29 cellular contexts compared by ENCODE assay signal in the genomic region with DNA sequence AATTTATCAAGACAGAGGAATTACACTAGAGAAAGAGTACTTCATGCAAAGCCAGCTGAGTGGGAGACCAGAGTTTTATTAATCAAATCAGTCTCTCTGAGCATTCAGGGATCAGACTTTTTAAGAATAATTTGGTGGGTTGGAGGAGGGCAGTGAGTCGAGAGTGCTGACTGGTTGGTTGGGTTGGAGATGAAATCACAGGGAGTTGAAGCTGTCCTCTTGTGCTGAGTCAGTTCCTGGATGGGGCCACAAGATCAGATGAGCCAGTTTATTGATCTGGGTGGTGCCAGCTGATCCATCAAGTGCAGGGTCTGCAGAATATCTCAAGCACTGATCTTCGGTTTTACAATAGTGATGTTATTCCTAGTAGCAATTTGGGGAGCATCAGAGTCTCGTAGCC.
"Had no signal": no experiment of that assay in that cellular context is flagged by ENCODE, and none has a peak within 500 bp of the region (broad histone marks: within the 10 kb centered on the region; RNA-seq: fewer than 3 reads in every experiment).

No MANE protein-coding gene starts in this region.

- H3K4me3 ChIP-seq: pancreas, psoas muscle, right lobe of liver, sigmoid colon, suprapubic skin, testis, tibial artery, transverse colon, upper lobe of right lung, uterus had no signal

- H3K4me1 ChIP-seq: pancreas, psoas muscle, right lobe of liver, sigmoid colon, suprapubic skin, testis, tibial artery, transverse colon, upper lobe of right lung, uterus had no signal

- H3K9me3 ChIP-seq: neutrophil, pancreas, psoas muscle, right lobe of liver, sigmoid colon, suprapubic skin, testis, tibial artery, transverse colon, upper lobe of right lung, uterus had no signal

- H3K36me3 ChIP-seq: neutrophil, pancreas, right lobe of liver, sigmoid colon, suprapubic skin, tibial artery, transverse colon, upper lobe of right lung, uterus had no signal

- H3K36me3 Mint-ChIP-seq: naive thymus-derived CD8-positive, alpha-beta T cell; natural killer cell treated with Interleukin-12 subunit alpha and Interleukin-12 subunit beta and Interleukin-15 and Interleukin-18, amount 100 ng/mL, for 72 hours; stimulated activated memory B cell treated with anti-CD40 and anti-IgM and Interleukin-4, amounts not matched to agents 10 μg/mL and 1 μg/mL and 100 μg/mL, for 72 hours; type B pancreatic cell had no signal

- H3K9me3 Mint-ChIP-seq: naive thymus-derived CD8-positive, alpha-beta T cell; natural killer cell treated with Interleukin-12 subunit alpha and Interleukin-12 subunit beta and Interleukin-15 and Interleukin-18, amount 100 ng/mL, for 72 hours; stimulated activated memory B cell treated with anti-CD40 and anti-IgM and Interleukin-4, amounts not matched to agents 10 μg/mL and 1 μg/mL and 100 μg/mL, for 72 hours; stimulated activated naive CD8-positive, alpha-beta T cell treated with anti-CD3 and anti-CD28 coated beads, Interleukin-15, amount 100 ng/mL, for 72 hours had no signal

- H3K27me3 ChIP-seq: neutrophil, pancreas, right lobe of liver, sigmoid colon, suprapubic skin, testis, tibial artery, transverse colon, upper lobe of right lung, uterus had no signal

- H3K27ac ChIP-seq: neutrophil, pancreas, psoas muscle, right lobe of liver, sigmoid colon, suprapubic skin, testis, tibial artery, transverse colon, upper lobe of right lung, uterus had no signal

- DNase-seq: naive thymus-derived CD8-positive, alpha-beta T cell; nephron progenitor cell; nucleus accumbens; pancreas; psoas muscle; right cardiac atrium; right lobe of liver; sigmoid colon; small intestine; stimulated activated CD4-positive, alpha-beta T cell treated with anti-CD3 and anti-CD28 coated beads, Interleukin-15, amount 100 ng/mL, for 24 hours; stimulated activated CD4-positive, alpha-beta T cell treated with anti-CD3 and anti-CD28 coated beads, Interleukin-2, amount 100 ng/mL, for 24 hours; stimulated activated CD4-positive, alpha-beta T cell treated with anti-CD3 and anti-CD28 coated beads, Interleukin-2, amount 100 ng/mL, for 48 hours; stimulated activated CD4-positive, alpha-beta T cell treated with anti-CD3 and anti-CD28 coated beads, Interleukin-4, amount 100 ng/mL, for 24 hours; stimulated activated naive CD4-positive, alpha-beta T cell; stimulated activated naive CD8-positive, alpha-beta T cell treated with anti-CD3 and anti-CD28 coated beads, Interleukin-15, amount 100 ng/mL, for 72 hours; stimulated activated naive CD8-positive, alpha-beta T cell treated with anti-CD3 and anti-CD28 coated beads, Interleukin-15, Interleukin-2, amounts not matched to agents 100 U/mL and 50 U/mL, for 24 hours; substantia nigra; testis; tibial artery; transverse colon; upper lobe of right lung; uterus had no signal

- ATAC-seq: naive thymus-derived CD8-positive, alpha-beta T cell; natural killer cell treated with Interleukin-12 subunit alpha and Interleukin-12 subunit beta and Interleukin-15 and Interleukin-18, amount 100 ng/mL, for 72 hours; pancreas; psoas muscle; right cardiac atrium; right lobe of liver; stimulated activated memory B cell treated with anti-CD40 and anti-IgM and Interleukin-4, amounts not matched to agents 10 μg/mL and 1 μg/mL and 100 μg/mL, for 72 hours; stimulated activated naive CD8-positive, alpha-beta T cell treated with anti-CD3 and anti-CD28 coated beads, Interleukin-15, amount 100 ng/mL, for 72 hours; stimulated activated naive CD8-positive, alpha-beta T cell treated with anti-CD3 and anti-CD28 coated beads, Interleukin-15, Interleukin-2, amounts not matched to agents 100 U/mL and 50 U/mL, for 24 hours; upper lobe of right lung had no signal

- H3K4me1 Mint-ChIP-seq: nephron progenitor cell had no signal

- H3K27ac Mint-ChIP-seq: natural killer cell treated with Interleukin-12 subunit alpha and Interleukin-12 subunit beta and Interleukin-15 and Interleukin-18, amount 100 ng/mL, for 72 hours; nephron progenitor cell; progenitor cell of endocrine pancreas; stimulated activated memory B cell treated with anti-CD40 and anti-IgM and Interleukin-4, amounts not matched to agents 10 μg/mL and 1 μg/mL and 100 μg/mL, for 72 hours; type B pancreatic cell had no signal

- H3K4me3 Mint-ChIP-seq: naive thymus-derived CD8-positive, alpha-beta T cell; natural killer cell treated with Interleukin-12 subunit alpha and Interleukin-12 subunit beta and Interleukin-15 and Interleukin-18, amount 100 ng/mL, for 72 hours; nephron progenitor cell; neural crest cell; stimulated activated memory B cell treated with anti-CD40 and anti-IgM and Interleukin-4, amounts not matched to agents 10 μg/mL and 1 μg/mL and 100 μg/mL, for 72 hours; stimulated activated naive CD8-positive, alpha-beta T cell treated with anti-CD3 and anti-CD28 coated beads, Interleukin-15, amount 100 ng/mL, for 72 hours; type B pancreatic cell had no signal

- H3K27me3 Mint-ChIP-seq: stimulated activated naive CD8-positive, alpha-beta T cell treated with anti-CD3 and anti-CD28 coated beads, Interleukin-15, amount 100 ng/mL, for 72 hours; type B pancreatic cell had no signal
